Comparison of ENCODE assay signal across 8 cellular contexts in the genomic region with DNA sequence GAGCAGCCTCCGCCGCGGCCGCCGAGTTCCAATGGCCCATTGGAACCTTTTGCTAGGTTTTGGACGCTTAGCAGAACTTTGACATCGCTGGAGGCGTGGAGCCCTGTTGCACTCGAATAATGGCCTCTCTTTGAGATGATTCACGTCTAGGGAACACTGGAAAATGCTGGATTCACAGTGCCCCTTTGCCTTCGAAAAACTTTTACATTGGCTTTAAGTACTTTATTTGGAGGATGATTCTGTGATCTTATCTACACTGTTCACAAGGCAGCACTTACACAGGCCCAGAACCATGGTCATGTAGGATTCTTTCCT. TPM values are rescaled to one million over a fixed set of nuclear protein-coding genes. Genes with fewer than 3 reads are reported as not detected.
A peak's percentile ranks its signal among the peaks of the same experiment; 100 is the strongest.
DNase-seq lines count a peak whose midpoint lies in the region; ATAC-seq, FAIRE-seq and TF ChIP-seq lines count a peak whose summit lies in the region.

No MANE protein-coding gene starts in this region.

- peak; percentile 12; the same call in 1 of the 2 replicates for ATAC-seq in HCT116
- no peak for ATAC-seq in stimulated activated memory B cell treated with anti-CD40 and anti-IgM and Interleukin-4, amounts not matched to agents 10 μg/mL and 1 μg/mL and 100 μg/mL, for 72 hours

- TF ChIP-seq CTCF in HCT116 (IDR thresholded peaks at IDR 0.05 in 2 of 3, conservative IDR thresholded peaks at IDR 0.05 in 1 of 3; ENCODE audit: borderline replicate concordance in 1 of 3, insufficient read depth in 1 of 3, low read depth in 2 of 3, low read length in 2 of 3) = no peak

- no peaks in the 10 kb centered on the region for H3K27me3 ChIP-seq in HCT116 (ENCODE audit: insufficient read depth, low read length)
- peaks cover 37% of the 10 kb centered on the region for H3K27me3 ChIP-seq in iPS-15b (ENCODE audit: control insufficient read depth, insufficient read depth, low read length)

- peak overlapping the region; percentile 72 for H3K4me3 ChIP-seq in HCT116 (replicated peaks in 1 of 2; ENCODE audit: low read depth in 1 of 2, low read length in 2 of 2)
- H3K4me3 ChIP-seq in iPS-15b (ENCODE audit: low read depth, low read length) = peak overlapping the region; percentile 62

- POLR2A ChIA-PET in HCT116 (lab: Charles Lee) = no interaction called here

- H2AFZ ChIP-seq in HCT116 (ENCODE audit: low read depth, low read length, poor library complexity, severe bottlenecking) = peak overlapping the region; percentile 63

- H3K4me3 Mint-ChIP-seq in activated naive CD8-positive, alpha-beta T cell treated with anti-CD3 and anti-CD28 coated beads for 36 hours = peak overlapping the region; percentile 26
- H3K4me3 Mint-ChIP-seq in stimulated activated memory B cell treated with anti-CD40 and anti-IgM and Interleukin-4, amounts not matched to agents 10 μg/mL and 1 μg/mL and 100 μg/mL, for 72 hours = peak overlapping the region; percentile 21

- H3K9ac ChIP-seq in HCT116 (ENCODE audit: low read length) = peak overlapping the region; percentile 65
- H3K9ac ChIP-seq in iPS-15b (ENCODE audit: low read depth, low read length) = peak overlapping the region; percentile 51

- CTCF ChIA-PET in HCT116 (lab: Charles Lee) = no interaction called here

- H3K4me1 ChIP-seq in HCT116 (ENCODE audit: control insufficient read depth in 1 of 2, insufficient read depth in 2 of 2, low read length in 2 of 2) = peaks cover 9 to 21% of the 10 kb centered on the region in 2 experiments; a peak in 3 of 4 replicates
- peaks cover 8% of the 10 kb centered on the region for H3K4me1 ChIP-seq in iPS-15b (ENCODE audit: control insufficient read depth, insufficient read depth, low read length)

- no peak overlapping the region for H3K27ac Mint-ChIP-seq in activated naive CD8-positive, alpha-beta T cell treated with anti-CD3 and anti-CD28 coated beads for 36 hours
- H3K27ac Mint-ChIP-seq in stimulated activated memory B cell treated with anti-CD40 and anti-IgM and Interleukin-4, amounts not matched to agents 10 μg/mL and 1 μg/mL and 100 μg/mL, for 72 hours = no peak overlapping the region

- TF ChIP-seq RAD21 in HCT116 (IDR thresholded peaks at IDR 0.05; ENCODE audit: low read depth) = no peak

- peak overlapping the region; percentile 83 for H3K27ac ChIP-seq in HCT116 (ENCODE audit: low read depth, low read length)

- no peak for FAIRE-seq in frontal cortex (lab: Jason Lieb, UNC)

- H3K79me2 ChIP-seq in HCT116 (ENCODE audit: insufficient read depth, low read length) = no peaks in the 10 kb centered on the region

- intact Hi-C loops in HCT116 (cut with micrococcal nuclease) = no loop called here

- H3K27me3 Mint-ChIP-seq in activated naive CD8-positive, alpha-beta T cell treated with anti-CD3 and anti-CD28 coated beads for 36 hours = peaks cover 73% of the 10 kb centered on the region
- H3K27me3 Mint-ChIP-seq in stimulated activated memory B cell treated with anti-CD40 and anti-IgM and Interleukin-4, amounts not matched to agents 10 μg/mL and 1 μg/mL and 100 μg/mL, for 72 hours = peaks cover 69% of the 10 kb centered on the region

- no peak for TF ChIP-seq POLR2A in HCT116 (IDR thresholded peaks at IDR 0.05; ENCODE audit: borderline replicate concordance, extremely low read depth, insufficient read depth, insufficient read length)

- no peaks in the 10 kb centered on the region for H3K36me3 ChIP-seq in HCT116 (ENCODE audit: control insufficient read depth in 1 of 2, insufficient read depth in 2 of 2, low read length in 2 of 2)
- H3K36me3 ChIP-seq in iPS-15b (ENCODE audit: control insufficient read depth, insufficient read depth, low read length) = no peaks in the 10 kb centered on the region

- DNase-seq in HCT116 (ENCODE audit: low read depth, low spot score) (no peak), NCI-H2107 (lab: John Stamatoyannopoulos, UW) (no peak), Ammon's horn (ENCODE audit: low spot score) (no peak), NCI-H69 (lab: John Stamatoyannopoulos, UW) (no peak), frontal cortex (ENCODE audit: low spot score in 2 of 2) (no peak)
- no peak for DNase-seq in activated naive CD8-positive, alpha-beta T cell treated with anti-CD3 and anti-CD28 coated beads for 36 hours

- no peaks in the 10 kb centered on the region for H3K9me2 ChIP-seq in HCT116 (ENCODE audit: insufficient read depth)

- H3K4me1 Mint-ChIP-seq in activated naive CD8-positive, alpha-beta T cell treated with anti-CD3 and anti-CD28 coated beads for 36 hours = peaks cover 12% of the 10 kb centered on the region
- peaks cover 20% of the 10 kb centered on the region for H3K4me1 Mint-ChIP-seq in stimulated activated memory B cell treated with anti-CD40 and anti-IgM and Interleukin-4, amounts not matched to agents 10 μg/mL and 1 μg/mL and 100 μg/mL, for 72 hours

- BruUV-seq in HCT116 (replicated peaks; lab: Mats Ljungman, UMichigan) = no TSS peak

- H3K4me2 ChIP-seq in HCT116 (ENCODE audit: low read length) = peak overlapping the region; percentile 89

- RAD21 ChIA-PET in HCT116 (lab: Charles Lee; ENCODE audit: low non-redundant PET in 1 of 2, low total read pairs in 2 of 2, uncharacterized antibody in 2 of 2, unreplicated experiment in 2 of 2) = no interaction called here

- H3K9me3 Mint-ChIP-seq in activated naive CD8-positive, alpha-beta T cell treated with anti-CD3 and anti-CD28 coated beads for 36 hours = no peaks in the 10 kb centered on the region
- H3K9me3 Mint-ChIP-seq in stimulated activated memory B cell treated with anti-CD40 and anti-IgM and Interleukin-4, amounts not matched to agents 10 μg/mL and 1 μg/mL and 100 μg/mL, for 72 hours = no peaks in the 10 kb centered on the region

- H3K9me3 ChIP-seq in HCT116 (ENCODE audit: control insufficient read depth in 1 of 2, insufficient read depth in 1 of 2, low read depth in 1 of 2, low read length in 2 of 2) = no peaks in the 10 kb centered on the region
- no peaks in the 10 kb centered on the region for H3K9me3 ChIP-seq in iPS-15b (ENCODE audit: control insufficient read depth, insufficient read depth, low read length)

- H4K20me1 ChIP-seq in HCT116 (ENCODE audit: insufficient read depth) = no peaks in the 10 kb centered on the region

- H3K36me3 Mint-ChIP-seq in activated naive CD8-positive, alpha-beta T cell treated with anti-CD3 and anti-CD28 coated beads for 36 hours = no peaks in the 10 kb centered on the region
- H3K36me3 Mint-ChIP-seq in stimulated activated memory B cell treated with anti-CD40 and anti-IgM and Interleukin-4, amounts not matched to agents 10 μg/mL and 1 μg/mL and 100 μg/mL, for 72 hours = no peaks in the 10 kb centered on the region

TF ChIP-seq in HCT116, 20 proteins besides CTCF, POLR2A, EP300 and RAD21:
- TF ChIP-seq ELF1 (IDR thresholded peaks at IDR 0.05; ENCODE audit: borderline replicate concordance, low read depth) = no peak
- peak; percentile 21 for TF ChIP-seq YY1 (IDR thresholded peaks at IDR 0.05; ENCODE audit: extremely low read depth, insufficient replicate concordance, low read depth, low read length)
- no peak for TF ChIP-seq ZFX (IDR thresholded peaks at IDR 0.05)

RNA-seq across cellular contexts. Expression of a gene that starts 0.5 kb away (rescaled TPM):
- 21.5 TPM for total RNA-seq in HCT116 (2021; ENCODE audit: unreplicated experiment)
- polyA plus RNA-seq in HCT116 (2012) = 20.2 and 22.0 TPM in 2 replicates
- not detected for total RNA-seq in activated naive CD8-positive, alpha-beta T cell treated with anti-CD3 and anti-CD28 coated beads for 36 hours
- 2.9 TPM for total RNA-seq in frontal cortex

RNA-seq across cellular contexts. Expression of a gene that starts 52.0 kb away (rescaled TPM):
- total RNA-seq in HCT116 (2021; ENCODE audit: unreplicated experiment) (0.22 TPM), frontal cortex (0.41 TPM)
- polyA plus RNA-seq in HCT116 (2012) = 0.02 and 0.22 TPM in 2 replicates
- total RNA-seq in activated naive CD8-positive, alpha-beta T cell treated with anti-CD3 and anti-CD28 coated beads for 36 hours = not detected
